In the genomic region with DNA sequence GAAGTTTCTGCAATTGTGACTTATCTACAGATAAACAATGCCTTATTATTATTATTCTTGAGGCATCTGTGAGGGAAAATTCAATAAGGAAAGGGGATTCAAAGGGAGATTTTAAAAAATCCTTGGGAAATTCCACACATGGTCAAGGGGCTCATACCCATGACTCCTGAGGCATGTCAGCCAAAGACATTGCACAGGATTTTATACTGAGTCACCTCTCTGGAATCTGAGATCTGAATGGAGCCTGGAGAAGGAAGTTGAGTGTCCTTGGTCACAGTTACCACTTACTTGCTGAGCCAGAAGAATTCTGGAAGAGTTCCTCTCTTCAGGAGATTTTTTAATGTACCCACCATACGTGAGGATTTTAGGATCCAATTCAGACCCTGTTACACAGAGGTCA, we compare ENCODE assay signal across 10 cellular contexts. TPM values are rescaled to one million over a fixed set of nuclear protein-coding genes. Genes with fewer than 3 reads are reported as not detected.
A peak's percentile ranks its signal among the peaks of the same experiment; 100 is the strongest.
DNase-seq lines count a peak whose midpoint lies in the region; ATAC-seq, FAIRE-seq and TF ChIP-seq lines count a peak whose summit lies in the region.
"Had no signal": no experiment of that assay in that cellular context is flagged by ENCODE, and none has a peak within 500 bp of the region (broad histone marks: within the 10 kb centered on the region; RNA-seq: fewer than 3 reads in every experiment).

No MANE protein-coding gene starts in this region.

- no peaks in the 10 kb centered on the region for H3K79me2 ChIP-seq in mammary epithelial cell (ENCODE audit: insufficient read depth, low read length)

- H3K36me3 ChIP-seq in mammary epithelial cell (ENCODE audit: insufficient read depth, low read length) (no peaks in the 10 kb centered on the region), lower lobe of right lung (no peaks in the 10 kb centered on the region)

- BruUV-seq in mammary epithelial cell (replicated peaks; lab: Mats Ljungman, UMichigan) = no TSS peak

- TF ChIP-seq CTCF in AG04449 (IDR thresholded peaks at IDR 0.05; ENCODE audit: insufficient read depth, low read length, missing control alignments) (no peak), mammary epithelial cell (conservative IDR thresholded peaks at IDR 0.05 in 1 of 2, IDR thresholded peaks at IDR 0.05 in 1 of 2; ENCODE audit: extremely low read depth in 1 of 2, insufficient read depth in 1 of 2, low read depth in 1 of 2, low read length in 2 of 2) (no peak), lower lobe of right lung (IDR thresholded peaks at IDR 0.05) (no peak)

- H2AFZ ChIP-seq in mammary epithelial cell (ENCODE audit: low read depth, low read length) = no peak overlapping the region

- ATAC-seq in lower lobe of right lung (peak; percentile 65 to 79), HG03175 (IDR thresholded peaks at IDR 0.05; ENCODE audit: unreplicated experiment) (no peak), GM19328 (IDR thresholded peaks at IDR 0.05; ENCODE audit: unreplicated experiment) (no peak)
- ATAC-seq in stimulated activated naive CD8-positive, alpha-beta T cell treated with anti-CD3 and anti-CD28 coated beads, Interleukin-15, amount 100 ng/mL, for 72 hours = no peak

- WGBS in mammary epithelial cell (ENCODE audit: low coverage, missing lambda C conversion rate) = 43% methylated on average over 1 of the region's 1 CpG

- in situ Hi-C loops in mammary epithelial cell (cut with MboI; ENCODE audit: low sequenced_read_pairs in 2 of 2) = loop anchor here in 1 of 2 donors (25.0 kb wide), 1 partner anchor 136 kb away; the partner anchor contains the start of genes CXCL1 and PF4V1

- FAIRE-seq in HTR-8/SVneo (lab: Jason Lieb, UNC) = no peak

- POLR2A ChIA-PET in AG04449 (lab: Yijun Ruan, JAX) = no interaction called here

- no peaks in the 10 kb centered on the region for H3K4me1 Mint-ChIP-seq in stimulated activated naive CD8-positive, alpha-beta T cell treated with anti-CD3 and anti-CD28 coated beads, Interleukin-15, amount 100 ng/mL, for 72 hours
- H3K4me1 Mint-ChIP-seq: activated CD4-positive, alpha-beta T cell treated with anti-CD3 and anti-CD28 coated beads, Interleukin-2, amount 10 ng/mL, durations not matched to agents 24 days and 14 days had no signal

- H3K9me3 Mint-ChIP-seq in stimulated activated naive CD8-positive, alpha-beta T cell treated with anti-CD3 and anti-CD28 coated beads, Interleukin-15, amount 100 ng/mL, for 72 hours = no peaks in the 10 kb centered on the region
- H3K9me3 Mint-ChIP-seq: activated CD4-positive, alpha-beta T cell treated with anti-CD3 and anti-CD28 coated beads, Interleukin-2, amount 10 ng/mL, durations not matched to agents 24 days and 14 days had no signal

- H3K4me3 ChIP-seq in AG04449 (ENCODE audit: low read depth, low read length) (no peak overlapping the region), mammary epithelial cell (replicated peaks in 1 of 3; ENCODE audit: insufficient read depth in 1 of 3, low read depth in 2 of 3, low read length in 3 of 3) (no peak overlapping the region), lower lobe of right lung (no peak overlapping the region)

- DNase-seq in AG04449 (ENCODE audit: low read depth, low spot score) (peak; percentile 74), HTR-8/SVneo (ENCODE audit: insufficient read length, low spot score) (peak; percentile 57), mammary epithelial cell (peak; percentile 93), lower lobe of right lung (no peak), NCI-H2107 (lab: John Stamatoyannopoulos, UW) (no peak)
- no peak for DNase-seq in stimulated activated naive CD8-positive, alpha-beta T cell treated with anti-CD3 and anti-CD28 coated beads, Interleukin-15, amount 100 ng/mL, for 72 hours
- DNase-seq: activated CD4-positive, alpha-beta T cell treated with anti-CD3 and anti-CD28 coated beads, Interleukin-2, amount 10 ng/mL, durations not matched to agents 24 days and 14 days; retina had no signal

- no peaks in the 10 kb centered on the region for H4K20me1 ChIP-seq in mammary epithelial cell (ENCODE audit: insufficient read depth, low read length)

- intact Hi-C loops in mammary epithelial cell (cut with micrococcal nuclease) (loop anchor here (2.0 to 5.0 kb wide), 3 partner anchors 49 to 381 kb away; partner anchors contain the start of gene CXCL3), lower lobe of right lung (cut with DNase I) (no loop called here)

- H3K9me3 ChIP-seq in mammary epithelial cell (replicated peaks; ENCODE audit: insufficient read depth, low read length) (no peaks in the 10 kb centered on the region), lower lobe of right lung (no peaks in the 10 kb centered on the region)

- peaks cover 44% of the 10 kb centered on the region for H3K4me1 ChIP-seq in mammary epithelial cell (ENCODE audit: insufficient read depth, low read length)
- H3K4me1 ChIP-seq in lower lobe of right lung = peaks cover 21% of the 10 kb centered on the region

- CTCF ChIA-PET in AG04449 (lab: Yijun Ruan, JAX) = interaction anchor here (1.0 to 2.5 kb wide), 5 partner anchors 10 to 408 kb away, joined by 3 to 8 read pairs (median 3); no protein-coding TSS in a partner anchor
- CTCF ChIA-PET in mammary epithelial cell (lab: Charles Lee; ENCODE audit: low non-redundant PET) = no interaction called here

- H3K27me3 ChIP-seq in mammary epithelial cell (ENCODE audit: insufficient read depth, low read length) = no peaks in the 10 kb centered on the region
- no peaks in the 10 kb centered on the region for H3K27me3 ChIP-seq in lower lobe of right lung (ENCODE audit: low read depth)

- no peak overlapping the region for H3K27ac Mint-ChIP-seq in stimulated activated naive CD8-positive, alpha-beta T cell treated with anti-CD3 and anti-CD28 coated beads, Interleukin-15, amount 100 ng/mL, for 72 hours
- H3K27ac Mint-ChIP-seq: activated CD4-positive, alpha-beta T cell treated with anti-CD3 and anti-CD28 coated beads, Interleukin-2, amount 10 ng/mL, durations not matched to agents 24 days and 14 days had no signal

- peak overlapping the region; percentile 73 for H3K27ac ChIP-seq in mammary epithelial cell (ENCODE audit: insufficient read depth, low read depth, low read length)
- no peak overlapping the region for H3K27ac ChIP-seq in lower lobe of right lung

- no peak overlapping the region for H3K9ac ChIP-seq in mammary epithelial cell (ENCODE audit: insufficient read depth, low read length)

- H3K4me2 ChIP-seq in mammary epithelial cell (ENCODE audit: insufficient read depth, low read depth, low read length) = no peak overlapping the region

- H3K27me3 Mint-ChIP-seq in stimulated activated naive CD8-positive, alpha-beta T cell treated with anti-CD3 and anti-CD28 coated beads, Interleukin-15, amount 100 ng/mL, for 72 hours = no peaks in the 10 kb centered on the region
- H3K27me3 Mint-ChIP-seq: activated CD4-positive, alpha-beta T cell treated with anti-CD3 and anti-CD28 coated beads, Interleukin-2, amount 10 ng/mL, durations not matched to agents 24 days and 14 days had no signal

- H3K4me3 Mint-ChIP-seq in stimulated activated naive CD8-positive, alpha-beta T cell treated with anti-CD3 and anti-CD28 coated beads, Interleukin-15, amount 100 ng/mL, for 72 hours = no peak overlapping the region
- H3K4me3 Mint-ChIP-seq: activated CD4-positive, alpha-beta T cell treated with anti-CD3 and anti-CD28 coated beads, Interleukin-2, amount 10 ng/mL, durations not matched to agents 24 days and 14 days had no signal

- dilution Hi-C loops in mammary epithelial cell (cut with HindIII; ENCODE audit: low sequenced_read_pairs) = no loop called here

RNA-seq across cellular contexts. Expression of gene CXCL8, which starts 14.4 kb away (rescaled TPM):
- total RNA-seq in mammary epithelial cell (10 to 100 TPM in 1 of 2 donors, 1 to 10 TPM in 1; 1.0 to 14.0 TPM), lower lobe of right lung (6.2 TPM)
- polyA plus RNA-seq in mammary epithelial cell = 5.3 TPM
- polyA minus RNA-seq in mammary epithelial cell = 12.8 TPM

Comparison
In these comparisons a context has a peak if more than half of its experiments do, and no peak if none do; other contexts are left out.
1. DNase-seq: peak in AG04449 (single experiment), HTR-8/SVneo (single experiment) and mammary epithelial cell (single experiment); none in lower lobe of right lung (single experiment), NCI-H2107 (single experiment) and stimulated activated naive CD8-positive, alpha-beta T cell treated with anti-CD3 and anti-CD28 coated beads, Interleukin-15, amount 100 ng/mL, for 72 hours (0 of 2).
2. ATAC-seq: peak in lower lobe of right lung (2 of 2); none in HG03175 (single experiment), stimulated activated naive CD8-positive, alpha-beta T cell treated with anti-CD3 and anti-CD28 coated beads, Interleukin-15, amount 100 ng/mL, for 72 hours (single experiment) and GM19328 (single experiment).